In genomic region chr1:181353526-181353925, GRCh38 we compare ENCODE assay signal across 14 cellular contexts.
"Had no signal": no experiment of that assay in that cellular context is flagged by ENCODE, and none has a peak within 500 bp of the region (broad histone marks: within the 10 kb centered on the region; RNA-seq: fewer than 3 reads in every experiment).

No MANE protein-coding gene starts in this region.

- H3K4me3 ChIP-seq: dorsolateral prefrontal cortex, upper lobe of right lung had no signal

- H3K27me3 ChIP-seq: upper lobe of right lung had no signal

- DNase-seq: activated CD4-positive, alpha-beta T cell treated with anti-CD3 and anti-CD28 coated beads, Interleukin-2, amount 50 U/mL, for 48 hours; activated naive CD4-positive, alpha-beta T cell treated with anti-CD3 and anti-CD28 coated beads for 36 hours; anterior cingulate cortex; central memory CD4-positive, alpha-beta T cell; dorsolateral prefrontal cortex; endodermal cell; erythroblast; foreskin melanocyte; left ventricle myocardium superior; nephron progenitor cell; occipital lobe; posterior cingulate gyrus; stimulated activated naive CD4-positive, alpha-beta T cell; upper lobe of right lung had no signal

- H3K36me3 ChIP-seq: upper lobe of right lung had no signal
